9 cellular contexts compared by ENCODE assay signal in the genomic region with DNA sequence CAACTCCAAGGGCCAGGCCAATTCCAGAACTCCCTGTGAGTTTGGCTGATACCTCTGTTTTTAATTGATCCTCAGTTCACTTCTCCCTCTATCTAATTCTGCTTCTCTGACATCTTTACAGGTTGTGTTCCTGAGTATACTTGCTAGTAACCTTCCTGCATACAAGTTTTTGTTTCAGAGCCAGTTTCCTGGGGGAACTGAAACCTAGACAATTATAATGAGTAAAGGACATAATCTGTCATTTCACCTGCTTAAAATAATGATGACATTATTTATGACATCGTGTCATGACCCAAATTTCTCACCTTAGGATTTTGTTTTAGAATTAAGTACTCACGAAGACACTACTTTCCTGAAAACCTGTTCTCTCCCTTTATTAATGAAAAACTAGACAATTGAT. TPM values are rescaled to one million over a fixed set of nuclear protein-coding genes. Genes with fewer than 3 reads are reported as not detected.
DNase-seq lines count a peak whose midpoint lies in the region; ATAC-seq and TF ChIP-seq lines count a peak whose summit lies in the region.
"Had no signal": no experiment of that assay in that cellular context is flagged by ENCODE, and none has a peak within 500 bp of the region (broad histone marks: within the 10 kb centered on the region; RNA-seq: fewer than 3 reads in every experiment).

No MANE protein-coding gene starts in this region.

- H3K4me3 Mint-ChIP-seq in CD4-positive, alpha-beta T cell = no peak overlapping the region

- intact Hi-C loops in CD4-positive, alpha-beta T cell (cut with DNase I, micrococcal nuclease) = no loop called here
- intact Hi-C loops in lower lobe of right lung (cut with DNase I) = no loop called here

- no peak overlapping the region for H3K27ac Mint-ChIP-seq in CD4-positive, alpha-beta T cell

- H3K4me1 Mint-ChIP-seq in CD4-positive, alpha-beta T cell (ENCODE audit: low read depth) = peaks cover 29% of the 10 kb centered on the region

- no peaks in the 10 kb centered on the region for H3K36me3 Mint-ChIP-seq in CD4-positive, alpha-beta T cell (ENCODE audit: low read depth)

- 69 to 78% methylated on average over 2 of the region's 2 CpGs for WGBS in esophagus, 2 donors

- H3K27me3 ChIP-seq in esophagus (ENCODE audit: control insufficient read depth in 1 of 2, insufficient read depth in 2 of 2, low read length in 2 of 2) = no peaks in the 10 kb centered on the region
- H3K27me3 ChIP-seq in CD4-positive, alpha-beta T cell (ENCODE audit: control insufficient read depth, insufficient read depth, low read length) = no peaks in the 10 kb centered on the region
- H3K27me3 ChIP-seq in lower lobe of right lung (ENCODE audit: low read depth) = no peaks in the 10 kb centered on the region

- no peaks in the 10 kb centered on the region for H3K9me3 Mint-ChIP-seq in CD4-positive, alpha-beta T cell

- ATAC-seq in GM18520 (IDR thresholded peaks at IDR 0.05; ENCODE audit: unreplicated experiment) = peak; percentile 49
- ATAC-seq in GM21528 (IDR thresholded peaks at IDR 0.05; ENCODE audit: low FRiP score, unreplicated experiment) = peak; percentile 64
- ATAC-seq in HG03196 (IDR thresholded peaks at IDR 0.05; ENCODE audit: unreplicated experiment) = peak; percentile 47
- ATAC-seq in CD4-positive, alpha-beta T cell (ENCODE audit: poor library complexity) = no peak
- ATAC-seq in lower lobe of right lung = no peak

- no peaks in the 10 kb centered on the region for H3K27me3 Mint-ChIP-seq in CD4-positive, alpha-beta T cell

- TF ChIP-seq CTCF in CD4-positive, alpha-beta T cell (IDR thresholded peaks at IDR 0.05) = no peak
- TF ChIP-seq CTCF in lower lobe of right lung (IDR thresholded peaks at IDR 0.05) = no peak

- H3K9me3 ChIP-seq in esophagus (ENCODE audit: control insufficient read depth in 2 of 2, insufficient read depth in 1 of 2, low read depth in 1 of 2, low read length in 1 of 2) (no peaks in the 10 kb centered on the region), lower lobe of right lung (no peaks in the 10 kb centered on the region)
- H3K9me3 ChIP-seq in CD4-positive, alpha-beta T cell (ENCODE audit: control insufficient read depth, low read length) = no peaks in the 10 kb centered on the region

- CTCF ChIA-PET in CD4-positive, alpha-beta T cell (lab: Charles Lee) = no interaction called here

- H3K4me1 ChIP-seq in esophagus (ENCODE audit: control insufficient read depth in 2 of 2, insufficient read depth in 2 of 2, low read length in 1 of 2) (peaks cover 3 to 6% of the 10 kb centered on the region in 2 donors), lower lobe of right lung (no peaks in the 10 kb centered on the region)

- no peak overlapping the region for H3K4me3 ChIP-seq in esophagus (ENCODE audit: low read depth in 1 of 2, low read length in 2 of 2)
- no peak overlapping the region for H3K4me3 ChIP-seq in lower lobe of right lung

- POLR2A ChIA-PET in CD4-positive, alpha-beta T cell (lab: Charles Lee) = interaction anchor here (1.6 kb wide), 1 partner anchor 10 kb away, joined by 9 read pairs; no protein-coding TSS in a partner anchor

- DNase-seq in NCI-H2029 treated with DMSO at 0.1 percent for 48 hours (lab: John Stamatoyannopoulos, UW) (no peak), lower lobe of right lung (no peak), SW480 (ENCODE audit: low spot score) (no peak)
- no peak for DNase-seq in CD4-positive, alpha-beta T cell
- DNase-seq: NCI-H526 had no signal

- H3K27ac ChIP-seq in esophagus (ENCODE audit: low read depth in 2 of 2, low read length in 1 of 2) (peak overlapping the region; percentile 6 to 33), lower lobe of right lung (no peak overlapping the region)
- no peak overlapping the region for H3K27ac ChIP-seq in CD4-positive, alpha-beta T cell (ENCODE audit: low read depth, low read length)

- no peaks in the 10 kb centered on the region for H3K36me3 ChIP-seq in esophagus (ENCODE audit: control insufficient read depth in 2 of 2, insufficient read depth in 2 of 2, low read length in 1 of 2)
- no peaks in the 10 kb centered on the region for H3K36me3 ChIP-seq in lower lobe of right lung

RNA-seq across cellular contexts. Expression of a gene that starts 12.5 kb away (rescaled TPM):
- 10 to 100 TPM; 28.1 to 37.7 TPM for polyA plus RNA-seq in esophagus
- 100 to 1,000 TPM; 116 to 119 TPM for total RNA-seq in CD4-positive, alpha-beta T cell
- 91.6 TPM for total RNA-seq in lower lobe of right lung

Comparison
In these comparisons a context has a peak if more than half of its experiments do, and no peak if none do; other contexts are left out.
1. ATAC-seq: peak in GM18520 (single experiment), GM21528 (single experiment) and HG03196 (single experiment); none in CD4-positive, alpha-beta T cell (single experiment) and lower lobe of right lung (0 of 2).
2. H3K27ac ChIP-seq: peak in esophagus (2 of 2); none in CD4-positive, alpha-beta T cell (single experiment) and lower lobe of right lung (single experiment).